Comparison of ENCODE assay signal across 25 cellular contexts in the genomic region with DNA sequence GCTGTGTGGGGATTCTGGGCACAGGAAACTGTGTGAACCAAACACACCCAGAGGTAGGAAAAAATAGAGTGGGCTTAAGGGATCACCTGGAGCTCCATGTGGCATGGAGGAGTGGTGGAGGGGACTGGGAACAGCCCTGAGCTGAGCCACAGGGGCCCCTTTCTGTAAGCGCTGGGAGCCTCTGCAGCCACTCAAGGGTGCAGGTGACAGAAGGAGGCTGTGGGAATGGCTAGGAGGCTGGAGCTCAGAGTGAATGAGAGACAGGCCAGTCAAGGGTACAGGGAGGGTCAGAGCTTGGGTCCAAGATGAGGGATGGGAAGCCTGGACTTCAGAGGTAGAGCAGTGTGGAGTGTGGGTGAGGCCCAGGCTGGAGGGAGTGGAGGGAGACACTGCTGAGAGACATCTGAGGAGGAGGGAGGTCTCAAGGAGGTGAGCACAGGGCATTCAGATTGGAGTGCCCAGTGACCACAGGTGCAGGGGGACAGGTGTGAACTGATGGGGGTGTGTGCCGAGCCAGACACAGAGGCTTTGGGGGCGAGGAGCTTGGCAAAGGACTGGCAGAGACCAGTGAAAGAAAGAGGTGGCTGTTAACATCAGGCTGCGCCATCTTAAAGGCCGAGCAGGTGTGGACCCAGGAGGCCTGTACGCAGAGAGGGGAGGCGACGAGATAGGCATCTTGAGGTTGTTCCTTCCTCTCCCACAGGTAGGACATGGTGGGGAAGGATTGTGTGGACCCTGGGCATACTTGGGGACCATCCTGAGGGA. TPM values are rescaled to one million over a fixed set of nuclear protein-coding genes. Genes with fewer than 3 reads are reported as not detected.
DNase-seq lines count a peak whose midpoint lies in the region; ATAC-seq and TF ChIP-seq lines count a peak whose summit lies in the region.
"Had no signal": no experiment of that assay in that cellular context is flagged by ENCODE, and none has a peak within 500 bp of the region (broad histone marks: within the 10 kb centered on the region; RNA-seq: fewer than 3 reads in every experiment).

No MANE protein-coding gene starts in this region.

- peaks cover 13% of the 10 kb centered on the region for H3K4me1 Mint-ChIP-seq in activated T-cell treated with anti-CD3 and anti-CD28 coated beads, Interleukin-2, amount 50 U/mL, for 24 hours (ENCODE audit: low read depth)
- H3K4me1 Mint-ChIP-seq in activated T-helper 17 cell treated with anti-CD3 and anti-CD28 coated beads, Interleukin-2, amount 50 U/mL, for 72 hours, result peaks cover 7% of the 10 kb centered on the region
- H3K4me1 Mint-ChIP-seq in neural crest cell, result no peaks in the 10 kb centered on the region
- H3K4me1 Mint-ChIP-seq in CD4-positive, alpha-beta memory T cell, result peaks cover 12 to 27% (median 20%) of the 10 kb centered on the region in 4 donors
- H3K4me1 Mint-ChIP-seq: CD4-positive, CD25-positive, alpha-beta regulatory T cell had no signal

- no peaks in the 10 kb centered on the region for H3K9me3 ChIP-seq in subcutaneous abdominal adipose tissue (ENCODE audit: control insufficient read depth in 5 of 5, low read length in 5 of 5)
- no peaks in the 10 kb centered on the region for H3K9me3 ChIP-seq in CD4-positive, alpha-beta memory T cell (ENCODE audit: control insufficient read depth in 1 of 2, low read length in 2 of 2)
- H3K9me3 ChIP-seq: SK-N-SH had no signal

- H3K9me3 Mint-ChIP-seq in activated T-cell treated with anti-CD3 and anti-CD28 coated beads, Interleukin-2, amount 50 U/mL, for 24 hours, result no peaks in the 10 kb centered on the region
- no peaks in the 10 kb centered on the region for H3K9me3 Mint-ChIP-seq in activated T-helper 17 cell treated with anti-CD3 and anti-CD28 coated beads, Interleukin-2, amount 50 U/mL, for 72 hours
- H3K9me3 Mint-ChIP-seq in neural crest cell, result no peaks in the 10 kb centered on the region
- H3K9me3 Mint-ChIP-seq in CD4-positive, alpha-beta memory T cell, result peaks cover 0 to 4% (median 0%) of the 10 kb centered on the region in 8 donors
- H3K9me3 Mint-ChIP-seq: HFFc6, naive B cell had no signal

- peak; percentile 18 for DNase-seq in activated T-cell treated with anti-CD3 and anti-CD28 coated beads, Interleukin-2, amount 50 U/mL, for 24 hours
- no peak for DNase-seq in activated T-cell treated with anti-CD3 and anti-CD28 coated beads, Interleukin-2, amount 50 U/mL, for 1 hour
- DNase-seq in neural crest cell (ENCODE audit: low read depth, low spot score) (no peak), foreskin keratinocyte (no peak)
- DNase-seq in CD4-positive, alpha-beta memory T cell, result no peak
- DNase-seq: activated CD4-positive, alpha-beta T cell treated with anti-CD3 and anti-CD28 coated beads for 1 hour; activated CD8-positive, alpha-beta memory T cell treated with anti-CD3 and anti-CD28 coated beads for 24 hours; activated naive CD4-positive, alpha-beta T cell; CD4-positive, CD25-positive, alpha-beta regulatory T cell; effector CD4-positive, alpha-beta T cell; HFFc6; left colon; mesendoderm; naive B cell; NCI-H1436; NCI-H345; NCI-H82; RPMI8226; SK-N-SH; substantia nigra; T-helper 2 cell had no signal

- no peak overlapping the region for H3K27ac Mint-ChIP-seq in activated T-cell treated with anti-CD3 and anti-CD28 coated beads, Interleukin-2, amount 50 U/mL, for 24 hours
- H3K27ac Mint-ChIP-seq in activated T-helper 17 cell treated with anti-CD3 and anti-CD28 coated beads, Interleukin-2, amount 50 U/mL, for 72 hours, result peak overlapping the region; percentile 66
- H3K27ac Mint-ChIP-seq in neural crest cell (ENCODE audit: unreplicated experiment), result peak overlapping the region; percentile 85
- H3K27ac Mint-ChIP-seq in CD4-positive, alpha-beta memory T cell, result peak overlapping the region in 1 of 7 donors; percentile 9
- H3K27ac Mint-ChIP-seq: CD4-positive, CD25-positive, alpha-beta regulatory T cell; HFFc6 had no signal

- no peak overlapping the region for H3K4me3 Mint-ChIP-seq in activated T-cell treated with anti-CD3 and anti-CD28 coated beads, Interleukin-2, amount 50 U/mL, for 24 hours
- no peak overlapping the region for H3K4me3 Mint-ChIP-seq in activated T-helper 17 cell treated with anti-CD3 and anti-CD28 coated beads, Interleukin-2, amount 50 U/mL, for 72 hours
- no peak overlapping the region for H3K4me3 Mint-ChIP-seq in neural crest cell
- H3K4me3 Mint-ChIP-seq in CD4-positive, alpha-beta memory T cell, result no peak overlapping the region
- H3K4me3 Mint-ChIP-seq: CD4-positive, CD25-positive, alpha-beta regulatory T cell; HFFc6 had no signal

- peaks cover 3 to 73% (median 28%) of the 10 kb centered on the region in 5 donors for H3K4me1 ChIP-seq in subcutaneous abdominal adipose tissue (ENCODE audit: control insufficient read depth in 5 of 5, insufficient read depth in 5 of 5, low read length in 5 of 5)
- H3K4me1 ChIP-seq in CD4-positive, alpha-beta memory T cell (ENCODE audit: insufficient read depth, low read length), result peaks cover 31% of the 10 kb centered on the region
- H3K4me1 ChIP-seq in foreskin keratinocyte, result no peaks in the 10 kb centered on the region

- ATAC-seq in activated T-helper 17 cell treated with anti-CD3 and anti-CD28 coated beads, Interleukin-2, amount 50 U/mL, for 72 hours (replicated peaks), result no peak
- ATAC-seq in foreskin keratinocyte, result no peak
- no peak for ATAC-seq in GM21528 (IDR thresholded peaks at IDR 0.05; ENCODE audit: low FRiP score, unreplicated experiment)
- ATAC-seq: left colon had no signal

- H3K27me3 ChIP-seq in subcutaneous abdominal adipose tissue (ENCODE audit: control insufficient read depth in 5 of 5, insufficient read depth in 4 of 5, low read length in 5 of 5) (no peaks in the 10 kb centered on the region), foreskin keratinocyte (peaks cover 25% of the 10 kb centered on the region)
- no peaks in the 10 kb centered on the region for H3K27me3 ChIP-seq in CD4-positive, alpha-beta memory T cell (ENCODE audit: insufficient read depth, low read length)

- POLR2A ChIA-PET in CD4-positive, alpha-beta memory T cell (lab: Charles Lee; ENCODE audit: partially characterized antibody), result interaction anchor here (0.9 kb wide), 1 partner anchor 9 kb away, joined by 3 read pairs; no protein-coding TSS in a partner anchor

- no peaks in the 10 kb centered on the region for H3K27me3 Mint-ChIP-seq in activated T-cell treated with anti-CD3 and anti-CD28 coated beads, Interleukin-2, amount 50 U/mL, for 24 hours
- H3K27me3 Mint-ChIP-seq in activated T-helper 17 cell treated with anti-CD3 and anti-CD28 coated beads, Interleukin-2, amount 50 U/mL, for 72 hours, result peaks cover 3% of the 10 kb centered on the region
- peaks cover 4% of the 10 kb centered on the region for H3K27me3 Mint-ChIP-seq in neural crest cell (ENCODE audit: low read depth)
- H3K27me3 Mint-ChIP-seq in CD4-positive, alpha-beta memory T cell, result peaks cover 0 to 1% of the 10 kb centered on the region in 2 donors

- H3K36me3 Mint-ChIP-seq in activated T-cell treated with anti-CD3 and anti-CD28 coated beads, Interleukin-2, amount 50 U/mL, for 24 hours (ENCODE audit: low read depth), result no peaks in the 10 kb centered on the region
- no peaks in the 10 kb centered on the region for H3K36me3 Mint-ChIP-seq in activated T-helper 17 cell treated with anti-CD3 and anti-CD28 coated beads, Interleukin-2, amount 50 U/mL, for 72 hours (ENCODE audit: low read depth)
- no peaks in the 10 kb centered on the region for H3K36me3 Mint-ChIP-seq in neural crest cell (ENCODE audit: low read depth)
- H3K36me3 Mint-ChIP-seq in CD4-positive, alpha-beta memory T cell, result no peaks in the 10 kb centered on the region
- H3K36me3 Mint-ChIP-seq: CD4-positive, CD25-positive, alpha-beta regulatory T cell; naive B cell had no signal

- intact Hi-C loops in CD4-positive, alpha-beta memory T cell (cut with micrococcal nuclease), result no loop called here

- H3K36me3 ChIP-seq in subcutaneous abdominal adipose tissue (ENCODE audit: control insufficient read depth in 5 of 5, insufficient read depth in 5 of 5, low read length in 5 of 5), result peaks cover 0 to 7% (median 3%) of the 10 kb centered on the region in 5 donors
- no peaks in the 10 kb centered on the region for H3K36me3 ChIP-seq in CD4-positive, alpha-beta memory T cell (ENCODE audit: insufficient read depth, low read length)

- no peak overlapping the region for H3K4me3 ChIP-seq in subcutaneous abdominal adipose tissue (ENCODE audit: low read depth in 1 of 5, low read length in 5 of 5)
- H3K4me3 ChIP-seq in CD4-positive, alpha-beta memory T cell (ENCODE audit: low read length in 2 of 2), result no peak overlapping the region

- CTCF ChIA-PET in CD4-positive, alpha-beta memory T cell (lab: Charles Lee; ENCODE audit: partially characterized antibody), result no interaction called here

- H3K27ac ChIP-seq in subcutaneous abdominal adipose tissue (ENCODE audit: low read depth, low read length), result peak overlapping the region; percentile 72
- H3K27ac ChIP-seq in CD4-positive, alpha-beta memory T cell (ENCODE audit: low read depth, low read length), result no peak overlapping the region
- no peak overlapping the region for H3K27ac ChIP-seq in foreskin keratinocyte
- H3K27ac ChIP-seq: KMS-11 had no signal

- H3K9ac ChIP-seq in subcutaneous abdominal adipose tissue (ENCODE audit: low read length in 5 of 5), result peak overlapping the region in 1 of 5 donors; percentile 21
- H3K9ac ChIP-seq: KMS-11, SK-N-SH had no signal

- TF ChIP-seq CTCF in neural crest cell (conservative IDR thresholded peaks at IDR 0.05), result no peak
- no peak for TF ChIP-seq CTCF in foreskin keratinocyte (conservative IDR thresholded peaks at IDR 0.05)

RNA-seq across cellular contexts. Expression of gene FGD5, which starts 56.8 kb away (rescaled TPM):
- total RNA-seq in activated T-helper 17 cell treated with anti-CD3 and anti-CD28 coated beads, Interleukin-2, amount 50 U/mL, for 72 hours, result under 1 TPM; 0.06 to 0.74 TPM
- total RNA-seq in neural crest cell (0.27 and 0.61 TPM in 2 replicates), foreskin keratinocyte (not detected in 2 replicates)
- under 1 TPM in 1 of 2 experiments, not detected in 1; 0.06 TPM for total RNA-seq in CD4-positive, alpha-beta memory T cell
- not detected for polyA plus RNA-seq in CD4-positive, alpha-beta memory T cell
- polyA plus RNA-seq in foreskin keratinocyte, result not detected in 2 replicates
- total RNA-seq: HFFc6 had no signal
- polyA plus RNA-seq: SK-N-SH had no signal
